In the genomic region with DNA sequence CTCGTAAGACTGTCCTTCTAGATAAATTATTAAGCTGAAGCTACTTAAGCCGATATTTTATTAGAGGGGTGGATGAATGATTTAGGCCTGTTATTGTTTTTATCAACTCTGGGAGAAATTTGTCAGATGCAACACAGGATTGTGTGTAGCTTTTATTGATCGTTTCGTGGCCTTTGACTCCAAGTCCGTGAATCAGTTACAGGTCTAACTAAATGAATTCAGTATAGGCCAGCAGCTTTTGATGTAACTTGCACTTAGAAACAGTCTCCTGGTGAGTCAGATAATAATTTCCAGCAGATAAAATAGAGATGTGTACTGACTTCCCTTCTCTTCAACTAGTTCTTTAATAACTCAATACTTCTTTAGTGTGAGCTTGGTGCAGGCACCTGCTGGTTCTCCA, we compare ENCODE assay signal across 28 cellular contexts.
"Had no signal": no experiment of that assay in that cellular context is flagged by ENCODE, and none has a peak within 500 bp of the region (broad histone marks: within the 10 kb centered on the region; RNA-seq: fewer than 3 reads in every experiment).

No MANE protein-coding gene starts in this region.

- H3K27ac ChIP-seq: colonic mucosa, epithelial cell of prostate, esophagus muscularis mucosa, heart right ventricle, ovary, spleen, testis, tibial artery had no signal

- H3K36me3 ChIP-seq: colonic mucosa, esophagus muscularis mucosa, heart right ventricle, ovary, spleen, tibial artery had no signal

- FAIRE-seq: islet of Langerhans had no signal

- H3K36me3 Mint-ChIP-seq: naive thymus-derived CD8-positive, alpha-beta T cell; stimulated activated memory B cell treated with anti-CD40 and anti-IgM and Interleukin-4, amounts not matched to agents 10 μg/mL and 1 μg/mL and 100 μg/mL, for 72 hours; type B pancreatic cell had no signal

- H3K4me3 ChIP-seq: colonic mucosa, esophagus muscularis mucosa, heart right ventricle, ovary, spleen, testis, tibial artery had no signal

- H3K4me1 Mint-ChIP-seq: central memory CD8-positive, alpha-beta T cell; endodermal cell; naive thymus-derived CD8-positive, alpha-beta T cell; stimulated activated memory B cell treated with anti-CD40 and anti-IgM and Interleukin-4, amounts not matched to agents 10 μg/mL and 1 μg/mL and 100 μg/mL, for 72 hours had no signal

- H3K27me3 ChIP-seq: colonic mucosa, esophagus muscularis mucosa, heart right ventricle, ovary, spleen, testis, tibial artery had no signal

- DNase-seq: colonic mucosa; effector CD8-positive, alpha-beta T cell; endodermal cell; foreskin melanocyte; glutamatergic neuron; heart right ventricle; hippocampal formation; left colon; left ventricle myocardium superior; mesenchymal stem cell; midbrain; naive thymus-derived CD8-positive, alpha-beta T cell; occipital lobe; ovary; spleen; stimulated activated CD4-positive, alpha-beta T cell treated with anti-CD3 and anti-CD28 coated beads, Interleukin-4, amount 100 ng/mL, for 4 hours; stimulated activated naive CD8-positive, alpha-beta T cell treated with anti-CD3 and anti-CD28 coated beads, Interleukin-15, Interleukin-2, amounts not matched to agents 100 U/mL and 50 U/mL, for 24 hours; substantia nigra; testis; tibial artery had no signal

- ATAC-seq: heart right ventricle; left colon; left ventricle myocardium superior; naive thymus-derived CD8-positive, alpha-beta T cell; sciatic nerve; stimulated activated memory B cell treated with anti-CD40 and anti-IgM and Interleukin-4, amounts not matched to agents 10 μg/mL and 1 μg/mL and 100 μg/mL, for 72 hours; stimulated activated naive CD8-positive, alpha-beta T cell treated with anti-CD3 and anti-CD28 coated beads, Interleukin-15, Interleukin-2, amounts not matched to agents 100 U/mL and 50 U/mL, for 24 hours had no signal

- H3K27ac Mint-ChIP-seq: dendritic cell treated with granulocyte-macrophage colony-stimulating factor and Interleukin-4, amounts not matched to agents 40 ng/mL and 50 ng/mL, for 4 days; endodermal cell; naive thymus-derived CD8-positive, alpha-beta T cell; stimulated activated memory B cell treated with anti-CD40 and anti-IgM and Interleukin-4, amounts not matched to agents 10 μg/mL and 1 μg/mL and 100 μg/mL, for 72 hours; type B pancreatic cell had no signal

- H3K9me3 ChIP-seq: colonic mucosa, esophagus muscularis mucosa, heart right ventricle, ovary, spleen, testis, tibial artery had no signal

- H3K4me1 ChIP-seq: colonic mucosa, esophagus muscularis mucosa, heart right ventricle, spleen, testis, tibial artery had no signal

- H3K4me3 Mint-ChIP-seq: central memory CD8-positive, alpha-beta T cell; dendritic cell treated with granulocyte-macrophage colony-stimulating factor and Interleukin-4, amounts not matched to agents 40 ng/mL and 50 ng/mL, for 4 days; endodermal cell; naive thymus-derived CD8-positive, alpha-beta T cell; stimulated activated memory B cell treated with anti-CD40 and anti-IgM and Interleukin-4, amounts not matched to agents 10 μg/mL and 1 μg/mL and 100 μg/mL, for 72 hours; type B pancreatic cell had no signal

- H3K27me3 Mint-ChIP-seq: central memory CD8-positive, alpha-beta T cell; dendritic cell treated with granulocyte-macrophage colony-stimulating factor and Interleukin-4, amounts not matched to agents 40 ng/mL and 50 ng/mL, for 4 days; stimulated activated memory B cell treated with anti-CD40 and anti-IgM and Interleukin-4, amounts not matched to agents 10 μg/mL and 1 μg/mL and 100 μg/mL, for 72 hours; type B pancreatic cell had no signal
